ENCODE assay signal across 1 cellular context in the genomic region with DNA sequence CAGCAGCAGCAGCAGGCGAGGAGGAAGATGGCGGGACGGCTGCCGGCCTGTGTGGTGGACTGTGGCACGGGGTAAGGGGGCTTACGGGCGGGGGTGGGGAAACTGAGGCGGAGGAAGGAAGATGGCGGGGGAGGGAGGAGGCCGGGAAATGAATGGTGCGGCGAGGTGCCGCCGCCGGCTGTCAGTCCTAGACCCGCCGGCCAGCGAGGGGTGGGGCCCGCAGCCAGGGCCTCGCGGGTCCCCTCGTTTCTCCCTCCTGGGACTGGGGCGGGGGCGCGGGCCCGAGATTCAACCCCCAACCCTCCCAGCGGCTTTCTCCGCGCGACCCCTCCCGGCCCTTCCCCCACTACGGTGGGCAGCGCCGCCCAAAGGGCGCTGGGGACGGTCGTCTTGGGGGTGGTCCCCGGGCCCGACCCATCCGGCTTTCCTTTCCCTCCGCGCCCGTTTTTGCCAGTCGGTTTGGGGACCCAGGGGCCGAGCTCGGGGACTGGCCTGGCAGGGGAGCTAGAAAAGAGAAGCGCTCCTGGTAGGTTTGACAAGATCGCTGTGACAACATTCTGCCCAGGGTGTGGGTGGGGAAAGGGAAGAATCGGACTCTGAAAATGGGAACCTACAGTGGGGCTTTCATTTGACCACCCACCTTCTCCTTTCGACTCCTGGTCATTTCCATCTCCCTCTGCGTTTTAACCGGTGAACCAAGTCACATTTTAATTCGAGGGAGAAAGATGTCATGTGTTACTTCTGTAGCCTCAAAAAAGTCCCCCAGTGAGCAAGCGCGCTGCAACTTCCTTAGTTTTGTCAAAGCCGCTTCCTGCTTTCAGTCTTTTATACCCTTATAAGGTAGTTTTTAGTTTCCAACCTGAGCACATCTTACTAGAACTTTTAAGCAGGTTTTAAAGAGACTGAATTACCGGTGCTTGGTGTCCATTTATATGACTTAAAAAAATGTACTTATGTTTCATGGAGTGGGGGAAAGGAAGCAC.
A peak's percentile ranks its signal among the peaks of the same experiment; 100 is the strongest.
TF ChIP-seq lines count a peak whose summit lies in the region.

No MANE protein-coding gene starts in this region.

TF ChIP-seq in K562, 482 proteins besides CTCF, POLR2A, EP300 and RAD21 (continued from another document):
- TF ChIP-seq, protein P1, sequence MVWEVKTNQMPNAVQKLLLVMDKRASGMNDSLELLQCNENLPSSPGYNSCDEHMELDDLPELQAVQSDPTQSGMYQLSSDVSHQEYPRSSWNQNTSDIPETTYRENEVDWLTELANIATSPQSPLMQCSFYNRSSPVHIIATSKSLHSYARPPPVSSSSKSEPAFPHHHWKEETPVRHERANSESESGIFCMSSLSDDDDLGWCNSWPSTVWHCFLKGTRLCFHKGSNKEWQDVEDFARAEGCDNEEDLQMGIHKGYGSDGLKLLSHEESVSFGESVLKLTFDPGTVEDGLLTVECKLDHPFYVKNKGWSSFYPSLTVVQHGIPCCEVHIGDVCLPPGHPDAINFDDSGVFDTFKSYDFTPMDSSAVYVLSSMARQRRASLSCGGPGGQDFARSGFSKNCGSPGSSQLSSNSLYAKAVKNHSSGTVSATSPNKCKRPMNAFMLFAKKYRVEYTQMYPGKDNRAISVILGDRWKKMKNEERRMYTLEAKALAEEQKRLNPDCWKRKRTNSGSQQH (CRISPR knock-in tag; IDR thresholded peaks at IDR 0.05): 0 out of 2 replicates have a peak, but pooled peaks have one; percentile 36
- TF ChIP-seq RBM22 (IDR thresholded peaks at IDR 0.05; ENCODE audit: low read depth, low read length, poor library complexity, severe bottlenecking) (peak; percentile 95), IFI16 (CRISPR knock-in tag; IDR thresholded peaks at IDR 0.05) (no peak), SETDB1 (IDR thresholded peaks at IDR 0.05; ENCODE audit: low read length) (no peak), POLR2AphosphoS5 (IDR thresholded peaks at IDR 0.05; ENCODE audit: control insufficient read depth, insufficient read depth, low read depth, low read length) (peak; percentile 69)
- TF ChIP-seq, protein P2, sequence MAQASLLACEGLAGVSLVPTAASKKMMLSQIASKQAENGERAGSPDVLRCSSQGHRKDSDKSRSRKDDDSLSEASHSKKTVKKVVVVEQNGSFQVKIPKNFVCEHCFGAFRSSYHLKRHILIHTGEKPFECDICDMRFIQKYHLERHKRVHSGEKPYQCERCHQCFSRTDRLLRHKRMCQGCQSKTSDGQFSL (CRISPR knock-in tag; IDR thresholded peaks at IDR 0.05): no peak
- TF ChIP-seq, protein P2 (tag; IDR thresholded peaks at IDR 0.05): no peak
